Comparison of ENCODE assay signal across 18 cellular contexts in the genomic region with DNA sequence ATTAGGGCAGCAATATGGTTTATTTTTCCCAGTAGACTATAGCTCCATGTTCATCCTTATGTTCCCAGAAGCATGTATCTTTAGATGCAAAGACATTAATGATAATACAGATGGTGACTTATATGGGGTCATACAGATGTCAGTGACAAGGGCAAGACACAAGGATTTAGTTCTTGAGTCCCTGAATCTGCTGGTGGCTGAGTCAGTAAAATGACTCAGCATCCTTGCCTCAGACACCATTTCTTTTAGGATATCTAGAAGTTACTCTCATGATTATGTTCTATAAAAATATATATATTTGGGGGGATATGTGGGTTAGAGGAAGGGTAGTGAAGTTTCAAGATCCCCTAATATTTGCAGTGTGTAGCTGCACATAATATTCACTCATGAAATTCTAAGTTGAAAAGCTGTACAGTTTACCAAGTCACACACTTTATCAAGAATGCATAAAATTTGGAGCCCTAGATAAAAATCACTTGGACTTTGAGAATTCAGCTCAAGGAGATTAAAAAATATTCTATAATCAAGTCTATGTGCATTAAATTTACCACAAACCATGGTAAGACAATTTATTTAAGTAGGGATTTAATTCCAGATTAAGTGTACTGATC.
A peak's percentile ranks its signal among the peaks of the same experiment; 100 is the strongest.
DNase-seq lines count a peak whose midpoint lies in the region; ATAC-seq, FAIRE-seq and TF ChIP-seq lines count a peak whose summit lies in the region.
"Had no signal": no experiment of that assay in that cellular context is flagged by ENCODE, and none has a peak within 500 bp of the region (broad histone marks: within the 10 kb centered on the region; RNA-seq: fewer than 3 reads in every experiment).

No MANE protein-coding gene starts in this region.

- no peak overlapping the region for H3K27ac Mint-ChIP-seq in activated T-helper 1 cell treated with anti-CD3 and anti-CD28 coated beads, Interleukin-12 subunit alpha, Interleukin-12 subunit beta, Interleukin-2, Interleukin-4 antibody, amounts not matched to agents 30 ng/mL and 10 ng/mL and 1 ng/mL, durations not matched to agents 14 hours and 24 hours and 36 hours
- no peak overlapping the region for H3K27ac Mint-ChIP-seq in T-helper 17 cell
- H3K27ac Mint-ChIP-seq: T-helper 1 cell treated with Interleukin-12 subunit alpha and Interleukin-12 subunit beta and Interleukin-4 antibody, amounts not matched to agents 30 μg/mL and 1 μg/mL, for 36 hours had no signal

- no peaks in the 10 kb centered on the region for H3K79me2 ChIP-seq in PC-3 (ENCODE audit: low read length)
- H3K79me2 ChIP-seq in keratinocyte (ENCODE audit: control insufficient read depth, insufficient read depth, low read length): no peaks in the 10 kb centered on the region

- peak; percentile 67 for FAIRE-seq in keratinocyte (lab: Jason Lieb, UNC)

- H3K9me1 ChIP-seq in keratinocyte (ENCODE audit: control insufficient read depth, extremely low read depth, insufficient read depth, low read length): no peaks in the 10 kb centered on the region

- CTCF ChIA-PET in PC-3 (lab: Charles Lee): no interaction called here

- H3K27me3 Mint-ChIP-seq in activated T-helper 1 cell treated with anti-CD3 and anti-CD28 coated beads, Interleukin-12 subunit alpha, Interleukin-12 subunit beta, Interleukin-2, Interleukin-4 antibody, amounts not matched to agents 30 ng/mL and 10 ng/mL and 1 ng/mL, durations not matched to agents 14 hours and 24 hours and 36 hours (ENCODE audit: insufficient read depth): peaks cover 22% of the 10 kb centered on the region
- peaks cover 43% of the 10 kb centered on the region for H3K27me3 Mint-ChIP-seq in T-helper 17 cell

- intact Hi-C loops in PC-3 (cut with micrococcal nuclease): no loop called here
- intact Hi-C loops in activated T-helper 1 cell treated with anti-CD3 and anti-CD28 coated beads, Interleukin-12 subunit alpha, Interleukin-12 subunit beta, Interleukin-2, Interleukin-4 antibody, amounts not matched to agents 30 ng/mL and 10 ng/mL and 1 ng/mL, durations not matched to agents 14 hours and 24 hours and 36 hours (cut with micrococcal nuclease): no loop called here

- dilution Hi-C loops in keratinocyte (cut with MboI; ENCODE audit: extremely low pct_ligation_motif_present, low sequenced_read_pairs): no loop called here

- DNase-seq in EL (peak; percentile 57), PC-3 (peak; percentile 57), dermis blood vessel endothelial cell (peak; percentile 21), keratinocyte (ENCODE audit: low read depth, low spot score) (no peak), NCI-H524 (lab: John Stamatoyannopoulos, UW) (no peak), NCI-H2081 treated with DMSO at 0.1 percent for 48 hours (lab: John Stamatoyannopoulos, UW) (no peak), T-helper 17 cell (no peak)
- DNase-seq in activated T-helper 1 cell treated with anti-CD3 and anti-CD28 coated beads, Interleukin-12 subunit alpha, Interleukin-12 subunit beta, Interleukin-2, Interleukin-4 antibody, amounts not matched to agents 30 ng/mL and 10 ng/mL and 1 ng/mL, durations not matched to agents 14 hours and 24 hours and 36 hours (ENCODE audit: low spot score): no peak
- DNase-seq: DMS 273 treated with DMSO at 0.1 percent for 48 hours, Kasumi-1, NCI-H774, psoas muscle had no signal

- H3K4me3 ChIP-seq in PC-3 (ENCODE audit: low read length) (no peak overlapping the region), keratinocyte (ENCODE audit: control insufficient read depth in 2 of 3, extremely low read depth in 1 of 3, insufficient read depth in 2 of 3, low read depth in 1 of 3, low read length in 3 of 3) (no peak overlapping the region)
- H3K4me3 ChIP-seq: BLaER1, gastroesophageal sphincter, psoas muscle had no signal

- H2AFZ ChIP-seq in PC-3 (ENCODE audit: low read length) (no peak overlapping the region), keratinocyte (ENCODE audit: control insufficient read depth, low read length) (no peak overlapping the region)

- H3K27me3 ChIP-seq in PC-3 (ENCODE audit: low read length) (no peaks in the 10 kb centered on the region), keratinocyte (ENCODE audit: control insufficient read depth, extremely low read depth, insufficient read depth, low read length) (peaks cover 7% of the 10 kb centered on the region)
- H3K27me3 ChIP-seq: BLaER1 had no signal

- no peaks in the 10 kb centered on the region for H3K4me1 Mint-ChIP-seq in activated T-helper 1 cell treated with anti-CD3 and anti-CD28 coated beads, Interleukin-12 subunit alpha, Interleukin-12 subunit beta, Interleukin-2, Interleukin-4 antibody, amounts not matched to agents 30 ng/mL and 10 ng/mL and 1 ng/mL, durations not matched to agents 14 hours and 24 hours and 36 hours (ENCODE audit: low read depth)
- H3K4me1 Mint-ChIP-seq in T-helper 17 cell: no peaks in the 10 kb centered on the region

- no peak overlapping the region for H3K9ac ChIP-seq in PC-3 (ENCODE audit: low read length)
- H3K9ac ChIP-seq in keratinocyte (ENCODE audit: control insufficient read depth, extremely low read depth, insufficient read depth, low read length): no peak overlapping the region
- H3K9ac ChIP-seq: BLaER1 had no signal

- H4K20me1 ChIP-seq in PC-3 (ENCODE audit: low read length): no peaks in the 10 kb centered on the region
- H4K20me1 ChIP-seq in keratinocyte (ENCODE audit: control insufficient read depth, extremely low read depth, insufficient read depth, low read length): no peaks in the 10 kb centered on the region
- H4K20me1 ChIP-seq: BLaER1 had no signal

- H3F3A ChIP-seq in PC-3 (ENCODE audit: low read length, unreplicated experiment): no peaks in the 10 kb centered on the region

- H3K9me3 ChIP-seq in PC-3 (ENCODE audit: low read length): no peaks in the 10 kb centered on the region
- no peaks in the 10 kb centered on the region for H3K9me3 ChIP-seq in keratinocyte (ENCODE audit: control insufficient read depth, low read depth, low read length)
- no peaks in the 10 kb centered on the region for H3K9me3 ChIP-seq in T-helper 17 cell (ENCODE audit: control insufficient read depth, low read length, poor library complexity, severe bottlenecking)
- H3K9me3 ChIP-seq: BLaER1, gastroesophageal sphincter, psoas muscle had no signal

- H3K4me1 ChIP-seq in PC-3 (ENCODE audit: insufficient read depth, low read length) (peaks cover 9% of the 10 kb centered on the region), keratinocyte (ENCODE audit: control insufficient read depth, extremely low read depth, insufficient read depth, low read length) (no peaks in the 10 kb centered on the region)
- H3K4me1 ChIP-seq: BLaER1, gastroesophageal sphincter had no signal

- H3K36me3 ChIP-seq in PC-3 (ENCODE audit: low read depth, low read length): no peaks in the 10 kb centered on the region
- no peaks in the 10 kb centered on the region for H3K36me3 ChIP-seq in keratinocyte (ENCODE audit: control insufficient read depth in 2 of 2, extremely low read depth in 1 of 2, insufficient read depth in 2 of 2, low read length in 2 of 2)
- H3K36me3 ChIP-seq: BLaER1, gastroesophageal sphincter had no signal

- no peak overlapping the region for H3K27ac ChIP-seq in PC-3 (ENCODE audit: low read length)
- no peak overlapping the region for H3K27ac ChIP-seq in keratinocyte (ENCODE audit: control insufficient read depth, insufficient read depth, low read length)
- H3K27ac ChIP-seq: BLaER1, gastroesophageal sphincter, HL-60, psoas muscle had no signal

- H3K4me3 Mint-ChIP-seq in activated T-helper 1 cell treated with anti-CD3 and anti-CD28 coated beads, Interleukin-12 subunit alpha, Interleukin-12 subunit beta, Interleukin-2, Interleukin-4 antibody, amounts not matched to agents 30 ng/mL and 10 ng/mL and 1 ng/mL, durations not matched to agents 14 hours and 24 hours and 36 hours: no peak overlapping the region
- no peak overlapping the region for H3K4me3 Mint-ChIP-seq in T-helper 17 cell
- H3K4me3 Mint-ChIP-seq: nephron; T-helper 1 cell treated with Interleukin-12 subunit alpha and Interleukin-12 subunit beta and Interleukin-4 antibody, amounts not matched to agents 30 μg/mL and 1 μg/mL, for 36 hours had no signal

- POLR2A ChIA-PET in PC-3 (lab: Charles Lee; ENCODE audit: unreplicated experiment): no interaction called here

- TF ChIP-seq CTCF in PC-3 (conservative IDR thresholded peaks at IDR 0.05; ENCODE audit: low read depth, low read length) (no peak), keratinocyte (optimal IDR thresholded peaks at IDR 0.05 in 1 of 3, IDR thresholded peaks at IDR 0.05 in 1 of 3, conservative IDR thresholded peaks at IDR 0.05 in 1 of 3; ENCODE audit: extremely low read depth in 1 of 3, insufficient read depth in 2 of 3, low read length in 3 of 3) (no peak)

- BruUV-seq in PC-3 (replicated peaks; lab: Mats Ljungman, UMichigan): no TSS peak

- H3K9me3 Mint-ChIP-seq in activated T-helper 1 cell treated with anti-CD3 and anti-CD28 coated beads, Interleukin-12 subunit alpha, Interleukin-12 subunit beta, Interleukin-2, Interleukin-4 antibody, amounts not matched to agents 30 ng/mL and 10 ng/mL and 1 ng/mL, durations not matched to agents 14 hours and 24 hours and 36 hours: no peaks in the 10 kb centered on the region
- H3K9me3 Mint-ChIP-seq: nephron; T-helper 1 cell treated with Interleukin-12 subunit alpha and Interleukin-12 subunit beta and Interleukin-4 antibody, amounts not matched to agents 30 μg/mL and 1 μg/mL, for 36 hours had no signal

- H3K4me2 ChIP-seq in PC-3 (ENCODE audit: low read length) (no peak overlapping the region), keratinocyte (ENCODE audit: control insufficient read depth, extremely low read depth, insufficient read depth, low read depth, low read length) (no peak overlapping the region)
- H3K4me2 ChIP-seq: BLaER1 had no signal

- no peaks in the 10 kb centered on the region for H3K36me3 Mint-ChIP-seq in activated T-helper 1 cell treated with anti-CD3 and anti-CD28 coated beads, Interleukin-12 subunit alpha, Interleukin-12 subunit beta, Interleukin-2, Interleukin-4 antibody, amounts not matched to agents 30 ng/mL and 10 ng/mL and 1 ng/mL, durations not matched to agents 14 hours and 24 hours and 36 hours (ENCODE audit: low read depth)
- H3K36me3 Mint-ChIP-seq in T-helper 17 cell (ENCODE audit: low read depth): no peaks in the 10 kb centered on the region

- peak; percentile 63 for ATAC-seq in PC-3
- no peak for ATAC-seq in T-helper 17 cell
- ATAC-seq: activated CD4-positive, CD25-positive, alpha-beta regulatory T cell treated with anti-CD3 and anti-CD28 coated beads, Interleukin-2, amount 50 U/mL, for 24 hours; gastroesophageal sphincter; psoas muscle had no signal

- no peaks in the 10 kb centered on the region for H3K9me2 ChIP-seq in PC-3 (replicated peaks; ENCODE audit: low read length)

Comparison
In these comparisons a context has a peak if more than half of its experiments do, and no peak if none do; other contexts are left out.
1. DNase-seq: peak in EL (single experiment), PC-3 (single experiment) and dermis blood vessel endothelial cell (single experiment); none in keratinocyte (single experiment), activated T-helper 1 cell treated with anti-CD3 and anti-CD28 coated beads, Interleukin-12 subunit alpha, Interleukin-12 subunit beta, Interleukin-2, Interleukin-4 antibody, amounts not matched to agents 30 ng/mL and 10 ng/mL and 1 ng/mL, durations not matched to agents 14 hours and 24 hours and 36 hours (single experiment), NCI-H524 (0 of 2), NCI-H2081 treated with DMSO at 0.1 percent for 48 hours (single experiment) and T-helper 17 cell (0 of 3).